2 cellular contexts compared by ENCODE assay signal in the genomic region with DNA sequence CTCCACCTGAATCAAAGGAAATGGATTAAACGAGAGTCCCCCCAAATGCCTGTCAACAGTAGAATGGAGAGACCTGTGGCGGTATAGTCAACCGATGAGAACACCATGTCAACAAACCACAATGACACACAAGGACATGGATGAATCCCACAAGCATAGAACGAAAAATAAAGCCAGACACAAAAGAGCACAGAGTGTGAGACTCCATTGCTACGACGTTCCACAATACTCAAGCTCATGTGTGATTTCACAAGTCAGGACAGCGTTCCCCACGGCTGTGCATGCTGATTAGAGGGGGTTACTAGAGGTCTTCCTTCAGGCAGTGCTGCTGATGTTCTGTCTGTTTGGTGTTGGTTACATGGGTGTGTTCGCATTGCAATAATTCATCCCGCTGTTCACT.
TF ChIP-seq lines count a peak whose summit lies in the region.

No MANE protein-coding gene starts in this region.

TF ChIP-seq in SK-N-SH, 30 proteins besides CTCF, POLR2A, EP300 and RAD21 (continued from another document):
- no peak for TF ChIP-seq TEAD4 (IDR thresholded peaks at IDR 0.05; ENCODE audit: borderline replicate concordance, insufficient read depth)
- no peak for TF ChIP-seq SMC3 (IDR thresholded peaks at IDR 0.05; ENCODE audit: low read depth, low read length)
- TF ChIP-seq ELF1 (IDR thresholded peaks at IDR 0.05) = no peak
- TF ChIP-seq MXI1 (IDR thresholded peaks at IDR 0.05; ENCODE audit: low read depth, low read length) = no peak
- no peak for TF ChIP-seq EZH2phosphoT487 (IDR thresholded peaks at IDR 0.05; ENCODE audit: borderline replicate concordance, low read depth)
- no peak for TF ChIP-seq FOSL2 (IDR thresholded peaks at IDR 0.05; ENCODE audit: borderline replicate concordance, low read depth)
- no peak for TF ChIP-seq JUND (IDR thresholded peaks at IDR 0.05)
- no peak for TF ChIP-seq GABPA (IDR thresholded peaks at IDR 0.05; ENCODE audit: low read depth)
- no peak for TF ChIP-seq FOXJ3 (CRISPR knock-in tag; IDR thresholded peaks at IDR 0.05)
- no peak for TF ChIP-seq TCF12 (IDR thresholded peaks at IDR 0.05)
- no peak for TF ChIP-seq RCOR1 (IDR thresholded peaks at IDR 0.05; ENCODE audit: low read length)
- TF ChIP-seq CHD2 (IDR thresholded peaks at IDR 0.05; ENCODE audit: low read length, partially characterized antibody) = no peak
- no peak for TF ChIP-seq PBX3 (IDR thresholded peaks at IDR 0.05)
- TF ChIP-seq, protein P1, sequence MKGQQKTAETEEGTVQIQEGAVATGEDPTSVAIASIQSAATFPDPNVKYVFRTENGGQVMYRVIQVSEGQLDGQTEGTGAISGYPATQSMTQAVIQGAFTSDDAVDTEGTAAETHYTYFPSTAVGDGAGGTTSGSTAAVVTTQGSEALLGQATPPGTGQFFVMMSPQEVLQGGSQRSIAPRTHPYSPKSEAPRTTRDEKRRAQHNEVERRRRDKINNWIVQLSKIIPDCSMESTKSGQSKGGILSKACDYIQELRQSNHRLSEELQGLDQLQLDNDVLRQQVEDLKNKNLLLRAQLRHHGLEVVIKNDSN (IDR thresholded peaks at IDR 0.05; ENCODE audit: borderline replicate concordance, low read depth) = no peak
- TF ChIP-seq NFIC (IDR thresholded peaks at IDR 0.05; ENCODE audit: borderline replicate concordance) = no peak
- no peak for TF ChIP-seq SIN3A (IDR thresholded peaks at IDR 0.05; ENCODE audit: borderline replicate concordance, low read depth, low read length)
- TF ChIP-seq YY1 (IDR thresholded peaks at IDR 0.05; ENCODE audit: low read depth) = no peak
- TF ChIP-seq TAF1 (IDR thresholded peaks at IDR 0.05; ENCODE audit: borderline replicate concordance, low read depth, low read length) = no peak

TF ChIP-seq in SK-N-SH treated with all-trans-retinoic acid at 6 μM for 48 hours, 23 proteins besides CTCF, POLR2A, EP300 and RAD21 (continued from another document):
- TF ChIP-seq GLIS3 (CRISPR knock-in tag; IDR thresholded peaks at IDR 0.05) (no peak), ARNTL (CRISPR knock-in tag; IDR thresholded peaks at IDR 0.05; ENCODE audit: borderline replicate concordance, low read depth) (no peak), PPARA (CRISPR knock-in tag; IDR thresholded peaks at IDR 0.05; ENCODE audit: borderline replicate concordance) (no peak), TSHZ2 (CRISPR knock-in tag; IDR thresholded peaks at IDR 0.05) (no peak), TCF4 (CRISPR knock-in tag; IDR thresholded peaks at IDR 0.05; ENCODE audit: borderline replicate concordance) (no peak), ZFP3 (CRISPR knock-in tag; IDR thresholded peaks at IDR 0.05) (no peak), ZNF565 (CRISPR knock-in tag; conservative IDR thresholded peaks at IDR 0.05; ENCODE audit: low read depth) (no peak), ESRRG (CRISPR knock-in tag; IDR thresholded peaks at IDR 0.05) (no peak), ISL1 (CRISPR knock-in tag; IDR thresholded peaks at IDR 0.05) (no peak), ZNF8 (CRISPR knock-in tag; IDR thresholded peaks at IDR 0.05) (no peak), ZNF70 (CRISPR knock-in tag; IDR thresholded peaks at IDR 0.05) (no peak), CSDC2 (CRISPR knock-in tag; IDR thresholded peaks at IDR 0.05) (no peak), ZFP30 (CRISPR knock-in tag; IDR thresholded peaks at IDR 0.05) (no peak), TOX (CRISPR knock-in tag; IDR thresholded peaks at IDR 0.05; ENCODE audit: borderline replicate concordance) (no peak), ZC3H10 (CRISPR knock-in tag; IDR thresholded peaks at IDR 0.05) (no peak), BACH2 (CRISPR knock-in tag; IDR thresholded peaks at IDR 0.05; ENCODE audit: borderline replicate concordance) (no peak)
- TF ChIP-seq, protein P2, sequence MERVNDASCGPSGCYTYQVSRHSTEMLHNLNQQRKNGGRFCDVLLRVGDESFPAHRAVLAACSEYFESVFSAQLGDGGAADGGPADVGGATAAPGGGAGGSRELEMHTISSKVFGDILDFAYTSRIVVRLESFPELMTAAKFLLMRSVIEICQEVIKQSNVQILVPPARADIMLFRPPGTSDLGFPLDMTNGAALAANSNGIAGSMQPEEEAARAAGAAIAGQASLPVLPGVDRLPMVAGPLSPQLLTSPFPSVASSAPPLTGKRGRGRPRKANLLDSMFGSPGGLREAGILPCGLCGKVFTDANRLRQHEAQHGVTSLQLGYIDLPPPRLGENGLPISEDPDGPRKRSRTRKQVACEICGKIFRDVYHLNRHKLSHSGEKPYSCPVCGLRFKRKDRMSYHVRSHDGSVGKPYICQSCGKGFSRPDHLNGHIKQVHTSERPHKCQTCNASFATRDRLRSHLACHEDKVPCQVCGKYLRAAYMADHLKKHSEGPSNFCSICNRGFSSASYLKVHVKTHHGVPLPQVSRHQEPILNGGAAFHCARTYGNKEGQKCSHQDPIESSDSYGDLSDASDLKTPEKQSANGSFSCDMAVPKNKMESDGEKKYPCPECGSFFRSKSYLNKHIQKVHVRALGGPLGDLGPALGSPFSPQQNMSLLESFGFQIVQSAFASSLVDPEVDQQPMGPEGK (CRISPR knock-in tag; IDR thresholded peaks at IDR 0.05; ENCODE audit: borderline replicate concordance) = no peak
- TF ChIP-seq, protein P3, sequence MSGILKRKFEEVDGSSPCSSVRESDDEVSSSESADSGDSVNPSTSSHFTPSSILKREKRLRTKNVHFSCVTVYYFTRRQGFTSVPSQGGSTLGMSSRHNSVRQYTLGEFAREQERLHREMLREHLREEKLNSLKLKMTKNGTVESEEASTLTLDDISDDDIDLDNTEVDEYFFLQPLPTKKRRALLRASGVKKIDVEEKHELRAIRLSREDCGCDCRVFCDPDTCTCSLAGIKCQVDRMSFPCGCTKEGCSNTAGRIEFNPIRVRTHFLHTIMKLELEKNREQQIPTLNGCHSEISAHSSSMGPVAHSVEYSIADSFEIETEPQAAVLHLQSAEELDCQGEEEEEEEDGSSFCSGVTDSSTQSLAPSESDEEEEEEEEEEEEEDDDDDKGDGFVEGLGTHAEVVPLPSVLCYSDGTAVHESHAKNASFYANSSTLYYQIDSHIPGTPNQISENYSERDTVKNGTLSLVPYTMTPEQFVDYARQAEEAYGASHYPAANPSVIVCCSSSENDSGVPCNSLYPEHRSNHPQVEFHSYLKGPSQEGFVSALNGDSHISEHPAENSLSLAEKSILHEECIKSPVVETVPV (CRISPR knock-in tag; IDR thresholded peaks at IDR 0.05) = no peak
- TF ChIP-seq, protein P4, sequence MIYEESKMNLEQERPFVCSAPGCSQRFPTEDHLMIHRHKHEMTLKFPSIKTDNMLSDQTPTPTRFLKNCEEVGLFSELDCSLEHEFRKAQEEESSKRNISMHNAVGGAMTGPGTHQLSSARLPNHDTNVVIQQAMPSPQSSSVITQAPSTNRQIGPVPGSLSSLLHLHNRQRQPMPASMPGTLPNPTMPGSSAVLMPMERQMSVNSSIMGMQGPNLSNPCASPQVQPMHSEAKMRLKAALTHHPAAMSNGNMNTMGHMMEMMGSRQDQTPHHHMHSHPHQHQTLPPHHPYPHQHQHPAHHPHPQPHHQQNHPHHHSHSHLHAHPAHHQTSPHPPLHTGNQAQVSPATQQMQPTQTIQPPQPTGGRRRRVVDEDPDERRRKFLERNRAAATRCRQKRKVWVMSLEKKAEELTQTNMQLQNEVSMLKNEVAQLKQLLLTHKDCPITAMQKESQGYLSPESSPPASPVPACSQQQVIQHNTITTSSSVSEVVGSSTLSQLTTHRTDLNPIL (CRISPR knock-in tag; IDR thresholded peaks at IDR 0.05; ENCODE audit: low read depth) = no peak
